ENCODE assay signal across 16 cellular contexts in the genomic region with DNA sequence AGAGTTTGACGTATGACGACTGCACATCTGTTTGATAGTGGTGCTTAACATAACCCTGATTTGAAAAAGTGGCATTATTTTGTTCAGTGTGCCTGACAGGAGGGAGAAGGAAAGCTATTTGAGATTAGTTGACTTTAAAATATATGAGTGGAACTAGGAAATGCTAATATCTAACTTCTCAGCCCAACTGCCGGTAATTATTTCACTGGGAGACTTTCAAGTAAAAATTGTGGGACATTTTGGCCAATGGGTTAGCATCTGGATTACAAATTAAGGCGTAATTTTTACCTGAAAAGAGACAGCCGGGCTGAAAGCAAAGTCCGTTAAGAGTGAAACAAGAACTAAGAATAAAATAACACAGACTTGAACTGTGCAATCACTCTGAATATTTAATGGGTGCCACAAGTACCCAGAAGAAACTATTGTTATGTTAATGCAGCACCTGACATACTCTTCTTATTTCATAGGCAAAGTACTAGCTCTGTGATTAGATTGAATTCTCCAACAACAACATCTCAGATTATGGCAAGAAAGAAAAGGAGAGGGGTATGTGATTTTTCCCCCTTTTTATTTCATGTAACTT. TPM values are rescaled to one million over a fixed set of nuclear protein-coding genes. Genes with fewer than 3 reads are reported as not detected.
DNase-seq lines count a peak whose midpoint lies in the region; ATAC-seq and TF ChIP-seq lines count a peak whose summit lies in the region.
"Had no signal": no experiment of that assay in that cellular context is flagged by ENCODE, and none has a peak within 500 bp of the region (broad histone marks: within the 10 kb centered on the region; RNA-seq: fewer than 3 reads in every experiment).

No MANE protein-coding gene starts in this region.

- H3K9me3 ChIP-seq in HUES6 (ENCODE audit: control insufficient read depth, insufficient read depth, low read depth, low read length) (no peaks in the 10 kb centered on the region), OCI-LY3 (ENCODE audit: insufficient read depth, low read length) (no peaks in the 10 kb centered on the region), esophagus muscularis mucosa (no peaks in the 10 kb centered on the region), psoas muscle (no peaks in the 10 kb centered on the region)

- H3K27me3 ChIP-seq in HUES6 (ENCODE audit: control insufficient read depth, insufficient read depth, low read length): peaks cover 27% of the 10 kb centered on the region
- peaks cover 62% of the 10 kb centered on the region for H3K27me3 ChIP-seq in OCI-LY3 (ENCODE audit: low read depth, low read length)
- H3K27me3 ChIP-seq in esophagus muscularis mucosa: peaks cover 0 to 80% (median 9%) of the 10 kb centered on the region in 4 donors
- no peaks in the 10 kb centered on the region for H3K27me3 ChIP-seq in psoas muscle (ENCODE audit: insufficient read depth in 3 of 3, low read length in 2 of 3)

- H3K27ac ChIP-seq in HUES6 (ENCODE audit: low read depth, low read length): peak overlapping the region; percentile 15; the same call in 1 of the 2 replicates
- no peak overlapping the region for H3K27ac ChIP-seq in OCI-LY3 (ENCODE audit: low read length)
- no peak overlapping the region for H3K27ac ChIP-seq in esophagus muscularis mucosa (replicated peaks in 1 of 4)
- H3K27ac ChIP-seq in psoas muscle: peak overlapping the region; percentile 5

- peaks cover 19% of the 10 kb centered on the region for H3K36me3 ChIP-seq in HUES6 (ENCODE audit: control insufficient read depth, insufficient read depth, low read length)
- H3K36me3 ChIP-seq in OCI-LY3 (replicated peaks; ENCODE audit: low read depth, low read length): no peaks in the 10 kb centered on the region
- peaks cover 0 to 12% (median 3%) of the 10 kb centered on the region in 4 donors for H3K36me3 ChIP-seq in esophagus muscularis mucosa
- peaks cover 5 to 47% of the 10 kb centered on the region in 2 donors for H3K36me3 ChIP-seq in psoas muscle (ENCODE audit: insufficient read depth in 1 of 2, low read depth in 1 of 2)

- ATAC-seq in psoas muscle (no peak), GM18502 (IDR thresholded peaks at IDR 0.05; ENCODE audit: poor library complexity, unreplicated experiment) (no peak)
- ATAC-seq: left lobe of liver had no signal

- no peak for DNase-seq in esophagus muscularis mucosa (ENCODE audit: extremely low spot score)
- no peak for DNase-seq in psoas muscle
- DNase-seq in SHP77 (lab: John Stamatoyannopoulos, UW): no peak
- no peak for DNase-seq in NCI-H2081 (lab: John Stamatoyannopoulos, UW)
- DNase-seq in MV-4-11 (lab: John Stamatoyannopoulos, UW): no peak
- DNase-seq: activated CD4-positive, CD25-positive, alpha-beta regulatory T cell; HFFc6; NCI-H1105; NK-92 treated with Interleukin-12 subunit alpha and Interleukin-12 subunit beta, amount 100 ng/mL, for 24 hours; stimulated activated naive CD4-positive, alpha-beta T cell treated with Interleukin-2 at 50 U/mL for 16 hours; T-helper 2 cell had no signal

- H3K4me2 ChIP-seq in OCI-LY3 (ENCODE audit: low read length): peak overlapping the region; percentile 26; the same call in 1 of the 2 replicates

- intact Hi-C loops in esophagus muscularis mucosa (cut with DNase I) (loop anchor here (5.0 kb wide), 1 partner anchor 439 kb away; no protein-coding TSS in a partner anchor), psoas muscle (cut with DNase I) (loop anchor here (5.0 to 10.0 kb wide), 2 partner anchors 237 to 439 kb away; no protein-coding TSS in a partner anchor)

- no peak for TF ChIP-seq CTCF in OCI-LY3 (IDR thresholded peaks at IDR 0.05; ENCODE audit: low read depth, low read length)
- TF ChIP-seq CTCF in esophagus muscularis mucosa (IDR thresholded peaks at IDR 0.05): no peak
- TF ChIP-seq CTCF in psoas muscle (IDR thresholded peaks at IDR 0.05): no peak

- no peaks in the 10 kb centered on the region for H3K79me2 ChIP-seq in OCI-LY3 (ENCODE audit: low read length)

- H3K4me1 ChIP-seq in HUES6 (ENCODE audit: control insufficient read depth, insufficient read depth, low read length) (peaks cover 47% of the 10 kb centered on the region), OCI-LY3 (ENCODE audit: low read length) (peaks cover 31% of the 10 kb centered on the region), esophagus muscularis mucosa (peaks cover 0 to 46% (median 39%) of the 10 kb centered on the region in 4 donors), psoas muscle (no peaks in the 10 kb centered on the region)

- no peak for TF ChIP-seq EP300 in esophagus muscularis mucosa (IDR thresholded peaks at IDR 0.05)

- no peak for TF ChIP-seq POLR2A in esophagus muscularis mucosa (IDR thresholded peaks at IDR 0.05; ENCODE audit: low read depth)

- peak overlapping the region; percentile 67 for H3K4me3 ChIP-seq in HUES6 (ENCODE audit: low read depth, low read length)
- H3K4me3 ChIP-seq in OCI-LY3 (ENCODE audit: low read length): no peak overlapping the region
- H3K4me3 ChIP-seq in esophagus muscularis mucosa: peak overlapping the region; percentile 2 to 79 (median 42)
- H3K4me3 ChIP-seq in psoas muscle: peak overlapping the region; percentile 89

- peak overlapping the region; percentile 89 for H3K9ac ChIP-seq in HUES6 (ENCODE audit: low read length)
- H3K9ac ChIP-seq in OCI-LY3 (ENCODE audit: low read length): no peak overlapping the region

- H4K20me1 ChIP-seq in OCI-LY3 (ENCODE audit: insufficient read depth, low read length): no peaks in the 10 kb centered on the region

- 62% methylated on average over 6 of the region's 6 CpGs for WGBS in esophagus muscularis mucosa
- WGBS in psoas muscle, 3 donors: 50 to 71% (median 68%) methylated on average over 6 of the region's 6 CpGs

- H2AFZ ChIP-seq in OCI-LY3 (ENCODE audit: low read depth, low read length): no peak overlapping the region

RNA-seq across cellular contexts. Expression of a gene that starts 2.0 kb away (rescaled TPM):
- total RNA-seq in esophagus muscularis mucosa: 1 to 10 TPM; 1.7 to 3.1 (median 2.3) TPM
- 10 to 100 TPM in 1 of 4 donors, 1 to 10 TPM in 3; 4.4 to 80.5 (median 7.5) TPM for total RNA-seq in psoas muscle
- polyA plus RNA-seq in psoas muscle: 1 to 10 TPM; 4.2 to 6.2 (median 5.5) TPM
- total RNA-seq: HFFc6 had no signal
- polyA plus RNA-seq: BJ had no signal

RNA-seq across cellular contexts. Expression of a gene that starts 39.3 kb away (rescaled TPM):
- total RNA-seq in esophagus muscularis mucosa (10 to 100 TPM; 15.4 to 29.0 (median 19.9) TPM), psoas muscle (10 to 100 TPM in 3 of 4 donors, 1 to 10 TPM in 1; 8.2 to 22.5 (median 13.2) TPM)
- 1 to 10 TPM; 3.1 to 7.4 (median 5.6) TPM for polyA plus RNA-seq in psoas muscle

Comparison
In these comparisons a context has a peak if more than half of its experiments do, and no peak if none do; other contexts are left out.
1. H3K27ac ChIP-seq: peak in HUES6 (single experiment) and psoas muscle (single experiment); none in OCI-LY3 (single experiment) and esophagus muscularis mucosa (0 of 4).